Comparison of ENCODE assay signal across 1 cellular context in the genomic region with DNA sequence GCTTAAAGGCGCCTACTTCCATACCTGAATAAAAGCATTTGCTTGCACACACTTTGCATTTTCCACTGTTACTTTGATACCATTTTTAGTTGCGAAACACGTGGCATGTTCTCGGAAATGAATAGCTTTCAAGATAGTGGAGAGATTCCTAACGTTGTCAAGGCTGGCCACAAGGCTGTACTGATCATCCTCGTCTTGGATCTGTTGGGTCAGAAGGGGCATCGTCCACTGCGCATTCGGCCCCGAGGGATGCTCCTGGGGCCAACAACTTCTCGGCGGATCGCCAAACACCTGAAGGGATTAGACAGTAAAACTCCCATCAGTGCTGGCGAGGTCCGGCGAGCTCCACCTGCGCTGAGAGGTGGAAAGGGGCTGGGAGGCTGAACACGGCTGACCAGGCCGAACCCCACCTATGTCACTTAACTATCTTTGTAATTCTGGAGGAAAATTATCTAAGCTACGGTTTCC.
TF ChIP-seq lines count a peak whose summit lies in the region.

No MANE protein-coding gene starts in this region.

TF ChIP-seq in GM12878, 131 proteins besides CTCF, POLR2A, EP300 and RAD21:
- TF ChIP-seq MXI1 (IDR thresholded peaks at IDR 0.05; ENCODE audit: low read depth, low read length) (peak; percentile 51; the same call in 1 of the 2 replicates), TARDBP (IDR thresholded peaks at IDR 0.05; ENCODE audit: borderline replicate concordance) (no peak)
